ENCODE assay signal across 1 cellular context in the genomic region with DNA sequence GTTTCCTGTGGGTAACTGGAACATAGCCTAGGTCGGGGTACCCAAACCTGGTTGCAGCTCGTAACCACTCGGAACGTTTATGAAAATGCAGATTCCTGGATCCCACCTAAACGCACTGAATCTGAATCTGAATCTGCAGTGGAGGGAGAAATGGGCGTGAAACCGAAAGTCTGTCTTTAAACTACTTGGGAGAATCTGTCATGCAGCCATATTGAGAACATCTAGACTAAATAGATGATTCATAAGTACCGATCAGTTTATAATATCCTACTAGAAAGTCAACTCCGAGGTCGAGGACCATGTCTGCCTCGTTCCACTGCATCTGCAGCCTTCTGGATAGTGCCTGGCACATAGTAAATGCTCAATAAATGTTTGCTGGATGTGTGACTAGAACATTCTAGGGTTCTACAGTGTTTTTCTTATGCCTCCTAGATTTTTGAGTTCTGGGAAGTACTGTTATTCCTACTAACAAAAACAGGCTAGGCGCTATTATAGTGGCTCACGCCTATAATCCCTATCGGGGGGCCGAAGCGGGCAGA.
TF ChIP-seq lines count a peak whose summit lies in the region.

No MANE protein-coding gene starts in this region.

TF ChIP-seq in H1, 55 proteins besides CTCF, POLR2A, EP300 and RAD21:
- TF ChIP-seq NANOG (IDR thresholded peaks at IDR 0.05; ENCODE audit: insufficient read depth, low read depth, low read length, poor library complexity, severe bottlenecking), result no peak
- no peak for TF ChIP-seq TAF7 (optimal IDR thresholded peaks at IDR 0.05; ENCODE audit: borderline replicate concordance, low read depth, low read length)
- TF ChIP-seq MAFK (IDR thresholded peaks at IDR 0.05; ENCODE audit: low read depth, low read length), result no peak
- TF ChIP-seq, protein P1, sequence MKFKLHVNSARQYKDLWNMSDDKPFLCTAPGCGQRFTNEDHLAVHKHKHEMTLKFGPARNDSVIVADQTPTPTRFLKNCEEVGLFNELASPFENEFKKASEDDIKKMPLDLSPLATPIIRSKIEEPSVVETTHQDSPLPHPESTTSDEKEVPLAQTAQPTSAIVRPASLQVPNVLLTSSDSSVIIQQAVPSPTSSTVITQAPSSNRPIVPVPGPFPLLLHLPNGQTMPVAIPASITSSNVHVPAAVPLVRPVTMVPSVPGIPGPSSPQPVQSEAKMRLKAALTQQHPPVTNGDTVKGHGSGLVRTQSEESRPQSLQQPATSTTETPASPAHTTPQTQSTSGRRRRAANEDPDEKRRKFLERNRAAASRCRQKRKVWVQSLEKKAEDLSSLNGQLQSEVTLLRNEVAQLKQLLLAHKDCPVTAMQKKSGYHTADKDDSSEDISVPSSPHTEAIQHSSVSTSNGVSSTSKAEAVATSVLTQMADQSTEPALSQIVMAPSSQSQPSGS (IDR thresholded peaks at IDR 0.05; ENCODE audit: low read length), result no peak
- TF ChIP-seq BRCA1 (IDR thresholded peaks at IDR 0.05; ENCODE audit: low read depth, low read length), result no peak
- TF ChIP-seq HDAC6 (IDR thresholded peaks at IDR 0.05; ENCODE audit: low read depth, low read length), result no peak
- no peak for TF ChIP-seq POLR2AphosphoS5 (IDR thresholded peaks at IDR 0.05; ENCODE audit: low read depth, low read length)
- no peak for TF ChIP-seq SRF (IDR thresholded peaks at IDR 0.05; ENCODE audit: low read depth, low read length)
- TF ChIP-seq ASH2L (IDR thresholded peaks at IDR 0.05; ENCODE audit: low read length), result no peak
- TF ChIP-seq TCF12 (IDR thresholded peaks at IDR 0.05; ENCODE audit: low read depth, low read length), result no peak
- no peak; a peak in 1 of 4 replicates for TF ChIP-seq HDAC2 (IDR thresholded peaks at IDR 0.05; ENCODE audit: borderline replicate concordance in 1 of 2, low read depth in 2 of 2, low read length in 2 of 2)
- TF ChIP-seq GABPA (IDR thresholded peaks at IDR 0.05; ENCODE audit: borderline replicate concordance, insufficient read depth, low read length), result no peak
- TF ChIP-seq CHD1 (IDR thresholded peaks at IDR 0.05; ENCODE audit: low read depth, low read length), result no peak
